In the genomic region with DNA sequence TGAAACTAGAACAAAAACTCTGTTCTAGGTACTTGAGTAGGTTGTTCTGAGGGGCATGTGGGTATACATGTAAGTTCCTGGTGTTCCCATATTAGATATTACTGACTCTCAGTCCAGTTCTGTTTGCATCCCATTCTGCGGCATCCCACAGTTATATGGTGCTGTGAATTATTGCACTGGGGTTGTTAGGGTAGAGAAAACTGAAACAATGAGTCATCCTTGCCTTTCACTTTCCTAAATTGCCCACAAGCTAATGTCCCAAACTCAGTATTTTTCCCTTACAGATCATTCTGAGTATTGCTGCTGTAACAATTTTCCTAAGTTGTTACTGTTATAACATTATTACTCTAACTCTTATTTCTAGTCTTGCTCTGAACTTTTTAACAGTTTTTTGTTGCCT, we compare ENCODE assay signal across 11 cellular contexts. TPM values are rescaled to one million over a fixed set of nuclear protein-coding genes. Genes with fewer than 3 reads are reported as not detected.
A peak's percentile ranks its signal among the peaks of the same experiment; 100 is the strongest.
DNase-seq lines count a peak whose midpoint lies in the region; ATAC-seq and TF ChIP-seq lines count a peak whose summit lies in the region.
"Had no signal": no experiment of that assay in that cellular context is flagged by ENCODE, and none has a peak within 500 bp of the region (broad histone marks: within the 10 kb centered on the region; RNA-seq: fewer than 3 reads in every experiment).

No MANE protein-coding gene starts in this region.

- H2AFZ ChIP-seq in SU-DHL-6 (ENCODE audit: low read depth, low read length, severe bottlenecking) = no peak overlapping the region

- peak; percentile 23 for ATAC-seq in GM18519 (IDR thresholded peaks at IDR 0.05; ENCODE audit: low FRiP score, unreplicated experiment)
- peak; percentile 13 for ATAC-seq in HG02938 (IDR thresholded peaks at IDR 0.05; ENCODE audit: unreplicated experiment)
- ATAC-seq in body of pancreas = no peak
- no peak for ATAC-seq in naive thymus-derived CD8-positive, alpha-beta T cell
- ATAC-seq: T-helper 17 cell had no signal

- peaks cover 0 to 27% (median 2%) of the 10 kb centered on the region in 3 donors for H3K36me3 Mint-ChIP-seq in naive thymus-derived CD8-positive, alpha-beta T cell

- no peaks in the 10 kb centered on the region for H3K27me3 Mint-ChIP-seq in naive thymus-derived CD8-positive, alpha-beta T cell
- H3K27me3 Mint-ChIP-seq: T-helper 17 cell had no signal

- POLR2A ChIA-PET in naive thymus-derived CD8-positive, alpha-beta T cell (lab: Charles Lee) = interaction anchor here (1.6 kb wide), 1 partner anchor 137 kb away, joined by 4 read pairs; the partner anchor contains the start of gene SLC40A1

- TF ChIP-seq CTCF in SU-DHL-6 (IDR thresholded peaks at IDR 0.05; ENCODE audit: insufficient read depth, low read length, poor library complexity, severe bottlenecking) = no peak
- TF ChIP-seq CTCF in body of pancreas (IDR thresholded peaks at IDR 0.05) = no peak

- H3F3A ChIP-seq in SU-DHL-6 (ENCODE audit: insufficient read depth) = 0 out of 2 replicates have a peak, but pooled peaks cover 6% of the 10 kb centered on the region

- peaks cover 29% of the 10 kb centered on the region for H3K36me3 ChIP-seq in SU-DHL-6 (ENCODE audit: low read length)
- peaks cover 0 to 7% of the 10 kb centered on the region in 2 donors for H3K36me3 ChIP-seq in body of pancreas (replicated peaks in 1 of 2; ENCODE audit: insufficient read depth in 1 of 2, low read depth in 2 of 2)

- peaks cover 0 to 39% (median 17%) of the 10 kb centered on the region in 4 donors for H3K4me1 Mint-ChIP-seq in naive thymus-derived CD8-positive, alpha-beta T cell

- no peak overlapping the region for H3K27ac Mint-ChIP-seq in naive thymus-derived CD8-positive, alpha-beta T cell
- H3K27ac Mint-ChIP-seq: T-helper 17 cell had no signal

- H3K4me3 ChIP-seq in SU-DHL-6 (ENCODE audit: insufficient read depth, low read length, poor library complexity, severe bottlenecking) = no peak overlapping the region
- no peak overlapping the region for H3K4me3 ChIP-seq in body of pancreas

- DNase-seq in A172 (ENCODE audit: low spot score) (peak; percentile 13), body of pancreas (no peak), NCI-H2196 (lab: John Stamatoyannopoulos, UW; ENCODE audit: unreplicated experiment) (no peak), GM03348 (ENCODE audit: low spot score) (no peak)
- DNase-seq in naive thymus-derived CD8-positive, alpha-beta T cell = no peak
- DNase-seq: Caco-2, dermis blood vessel endothelial cell, T-helper 17 cell had no signal

- H3K27ac ChIP-seq in SU-DHL-6 (ENCODE audit: low read depth, low read length) = no peak overlapping the region
- H3K27ac ChIP-seq in body of pancreas = no peak overlapping the region

- H3K9me3 ChIP-seq in SU-DHL-6 (ENCODE audit: insufficient read depth, low read length) (no peaks in the 10 kb centered on the region), body of pancreas (no peaks in the 10 kb centered on the region)
- H3K9me3 ChIP-seq: Caco-2 had no signal

- no peaks in the 10 kb centered on the region for H3K9me2 ChIP-seq in SU-DHL-6 (replicated peaks; ENCODE audit: insufficient read depth, low read length)

- H3K4me1 ChIP-seq in body of pancreas = peaks cover 25% of the 10 kb centered on the region

- no peaks in the 10 kb centered on the region for H3K9me3 Mint-ChIP-seq in naive thymus-derived CD8-positive, alpha-beta T cell

- H3K27me3 ChIP-seq in SU-DHL-6 (ENCODE audit: low read length) (no peaks in the 10 kb centered on the region), body of pancreas (no peaks in the 10 kb centered on the region)

- H3K79me2 ChIP-seq in SU-DHL-6 (ENCODE audit: insufficient read depth, low read length) = peaks cover 76% of the 10 kb centered on the region

- intact Hi-C loops in body of pancreas (cut with DNase I) = loop anchor here (10.0 kb wide), 1 partner anchor 110 kb away; no protein-coding TSS in a partner anchor

- 0 out of 2 replicates have a peak, but pooled peaks cover 5% of the 10 kb centered on the region for H4K20me1 ChIP-seq in SU-DHL-6 (ENCODE audit: low read depth, low read length)

- H3K4me3 Mint-ChIP-seq in naive thymus-derived CD8-positive, alpha-beta T cell = no peak overlapping the region
- H3K4me3 Mint-ChIP-seq: T-helper 17 cell had no signal

- WGBS in body of pancreas, 2 donors = 83 to 95% methylated on average over 1 of the region's 1 CpG

- H3K9ac ChIP-seq in SU-DHL-6 (ENCODE audit: low read length) = no peak overlapping the region

- H3K4me2 ChIP-seq in SU-DHL-6 (ENCODE audit: low read depth, low read length, poor library complexity, severe bottlenecking) = peak overlapping the region; percentile 83

- no peak for TF ChIP-seq POLR2A in body of pancreas (IDR thresholded peaks at IDR 0.05)

RNA-seq across cellular contexts. Expression of gene WDR75, which starts 3.0 kb away (rescaled TPM):
- 63.3 and 79.0 TPM in 2 replicates for total RNA-seq in A172 (2014; rRNA removed; shearing (Covaris generic))
- 10 to 100 TPM; 14.2 to 26.2 TPM for total RNA-seq in body of pancreas
- total RNA-seq in naive thymus-derived CD8-positive, alpha-beta T cell = 10 to 100 TPM; 64.1 to 67.4 TPM
- 10 to 100 TPM in 1 of 3 donors, 1 to 10 TPM in 2; 8.3 to 17.5 (median 9.5) TPM for polyA plus RNA-seq in naive thymus-derived CD8-positive, alpha-beta T cell

Comparison
In these comparisons a context has a peak if more than half of its experiments do, and no peak if none do; other contexts are left out.
1. ATAC-seq: peak in GM18519 (single experiment) and HG02938 (single experiment); none in body of pancreas (single experiment) and naive thymus-derived CD8-positive, alpha-beta T cell (0 of 2).